Comparison of ENCODE assay signal across 15 cellular contexts in the genomic region with DNA sequence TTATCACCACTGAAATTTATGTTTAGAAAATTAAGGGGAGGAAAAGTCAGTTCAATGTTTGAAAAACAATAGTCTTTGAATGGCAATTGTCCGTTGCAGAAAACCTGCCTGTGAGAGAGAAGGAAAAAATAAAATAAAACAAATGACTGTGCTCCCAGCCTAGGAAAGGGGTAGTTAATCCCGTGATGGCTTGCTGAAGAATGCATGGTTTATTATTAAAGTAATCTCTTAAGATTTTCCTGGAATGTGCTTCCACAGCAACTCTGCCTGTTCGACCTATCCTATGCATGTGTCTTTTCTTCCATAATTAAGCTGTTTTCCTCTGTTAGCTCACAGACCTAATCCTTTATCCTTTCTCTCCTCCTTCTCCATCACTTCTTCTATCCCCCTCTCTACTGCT. TPM values are rescaled to one million over a fixed set of nuclear protein-coding genes. Genes with fewer than 3 reads are reported as not detected.
DNase-seq lines count a peak whose midpoint lies in the region; ATAC-seq, FAIRE-seq and TF ChIP-seq lines count a peak whose summit lies in the region.
"Had no signal": no experiment of that assay in that cellular context is flagged by ENCODE, and none has a peak within 500 bp of the region (broad histone marks: within the 10 kb centered on the region; RNA-seq: fewer than 3 reads in every experiment).

No MANE protein-coding gene starts in this region.

- no peak for DNase-seq in breast epithelium (ENCODE audit: low spot score in 2 of 2)
- DNase-seq in MCF 10A (ENCODE audit: unreplicated experiment): no peak
- DNase-seq in K562 (ENCODE audit: extremely low read depth in 1 of 4, low spot score in 3 of 4): no peak
- DNase-seq in kidney glomerular epithelial cell (lab: John Stamatoyannopoulos, UW): peak; percentile 32
- no peak for DNase-seq in transverse colon
- DNase-seq in activated naive CD4-positive, alpha-beta T cell treated with anti-CD3 and anti-CD28 coated beads for 36 hours: no peak
- DNase-seq: activated T-cell treated with anti-CD3 and anti-CD28 coated beads, Interleukin-2, amount 50 U/mL, for 4 hours; DMS79 treated with DMSO at 0.1 percent for 48 hours; NCI-H1694; NCI-H82 had no signal

- BruUV-seq in MCF 10A (replicated peaks; lab: Mats Ljungman, UMichigan): no TSS peak
- BruUV-seq in K562 (replicated peaks; lab: Mats Ljungman, UMichigan): no TSS peak

- H4K20me1 ChIP-seq in K562 (replicated peaks; ENCODE audit: control insufficient read depth, insufficient read depth, low read length): no peaks in the 10 kb centered on the region

- H3K9me3 ChIP-seq in breast epithelium (no peaks in the 10 kb centered on the region), K562 (replicated peaks; ENCODE audit: control insufficient read depth, insufficient read depth, low read depth, low read length) (no peaks in the 10 kb centered on the region), transverse colon (no peaks in the 10 kb centered on the region)

- H3K4me2 ChIP-seq in K562 (ENCODE audit: insufficient read depth, low read length): no peak overlapping the region

- H3K9me3 Mint-ChIP-seq in MCF 10A (ENCODE audit: unreplicated experiment): no peaks in the 10 kb centered on the region
- no peaks in the 10 kb centered on the region for H3K9me3 Mint-ChIP-seq in activated naive CD4-positive, alpha-beta T cell treated with anti-CD3 and anti-CD28 coated beads for 36 hours
- H3K9me3 Mint-ChIP-seq: activated T-cell treated with anti-CD3 and anti-CD28 coated beads, Interleukin-2, amount 50 U/mL, for 4 hours; IgD-negative memory B cell had no signal

- no peaks in the 10 kb centered on the region for H3K9me1 ChIP-seq in K562 (ENCODE audit: control insufficient read depth, insufficient read depth, low read length)

- TF ChIP-seq CTCF in breast epithelium (IDR thresholded peaks at IDR 0.05) (no peak), MCF 10A (IDR thresholded peaks at IDR 0.05; ENCODE audit: unreplicated experiment) (no peak), K562 (IDR thresholded peaks at IDR 0.05 in 2 of 3, conservative IDR thresholded peaks at IDR 0.05 in 1 of 3; ENCODE audit: insufficient read depth in 2 of 3, low read depth in 1 of 3, low read length in 3 of 3) (no peak), transverse colon (IDR thresholded peaks at IDR 0.05) (no peak)

- intact Hi-C loops in breast epithelium (cut with DNase I; ENCODE audit: low total_unique reads) (no loop called here), MCF 10A (cut with micrococcal nuclease) (no loop called here), K562 (cut with micrococcal nuclease) (loop anchor here (10.0 kb wide), 1 partner anchor 1408 kb away; the partner anchor contains the start of gene RPL37), transverse colon (cut with DNase I; ENCODE audit: low total_unique reads) (no loop called here)
- intact Hi-C loops in activated naive CD4-positive, alpha-beta T cell treated with anti-CD3 and anti-CD28 coated beads for 36 hours (cut with micrococcal nuclease): no loop called here

- H3K27ac ChIP-seq in breast epithelium: peak overlapping the region; percentile 93 to 95
- H3K27ac ChIP-seq in K562 (ENCODE audit: extremely low read depth, low read depth, low read length): no peak overlapping the region
- H3K27ac ChIP-seq in transverse colon: peak overlapping the region; percentile 84 to 89 (median 86)

- H3K27me3 Mint-ChIP-seq in MCF 10A (ENCODE audit: insufficient read depth, unreplicated experiment): peaks cover 18% of the 10 kb centered on the region
- peaks cover 46% of the 10 kb centered on the region for H3K27me3 Mint-ChIP-seq in activated naive CD4-positive, alpha-beta T cell treated with anti-CD3 and anti-CD28 coated beads for 36 hours (ENCODE audit: low read depth)

- TF ChIP-seq POLR2A in breast epithelium (IDR thresholded peaks at IDR 0.05) (no peak), K562 (conservative IDR thresholded peaks at IDR 0.05) (no peak), transverse colon (IDR thresholded peaks at IDR 0.05) (no peak)

- no peak overlapping the region for H2AFZ ChIP-seq in K562 (ENCODE audit: low read depth, low read length)

- no peak for FAIRE-seq in K562 (lab: Jason Lieb, UNC)
- FAIRE-seq: endometrium had no signal

- no peaks in the 10 kb centered on the region for H3K27me3 ChIP-seq in breast epithelium
- no peaks in the 10 kb centered on the region for H3K27me3 ChIP-seq in K562 (ENCODE audit: control insufficient read depth in 2 of 2, insufficient read depth in 2 of 2, low read length in 2 of 2)
- no peaks in the 10 kb centered on the region for H3K27me3 ChIP-seq in transverse colon

- peaks cover 3 to 11% of the 10 kb centered on the region in 2 donors for H3K4me1 ChIP-seq in breast epithelium
- peaks cover 10 to 25% of the 10 kb centered on the region in 2 experiments; a peak in 4 of 5 replicates for H3K4me1 ChIP-seq in K562 (replicated peaks in 1 of 2; ENCODE audit: control insufficient read depth in 2 of 2, insufficient read depth in 2 of 2, low read length in 2 of 2)
- peaks cover 0 to 54% (median 23%) of the 10 kb centered on the region in 4 donors for H3K4me1 ChIP-seq in transverse colon

- H3K4me3 ChIP-seq in breast epithelium (no peak overlapping the region), K562 (no peak overlapping the region), transverse colon (no peak overlapping the region)
- H3K4me3 ChIP-seq: skin epidermis had no signal

- no peak overlapping the region for H3K4me3 Mint-ChIP-seq in MCF 10A (ENCODE audit: unreplicated experiment)
- H3K4me3 Mint-ChIP-seq in activated naive CD4-positive, alpha-beta T cell treated with anti-CD3 and anti-CD28 coated beads for 36 hours: no peak overlapping the region
- H3K4me3 Mint-ChIP-seq: activated T-cell treated with anti-CD3 and anti-CD28 coated beads, Interleukin-2, amount 50 U/mL, for 4 hours; IgD-negative memory B cell had no signal

- TF ChIP-seq RAD21 in K562 (CRISPR knock-in tag; conservative IDR thresholded peaks at IDR 0.05 in 1 of 2, IDR thresholded peaks at IDR 0.05 in 1 of 2): no peak

- in situ Hi-C loops in K562 (cut with MboI): no loop called here
- in situ Hi-C loops in transverse colon (cut with MboI; ENCODE audit: low pct_ligation_motif_present in 1 of 4, low pct_unique_long_range_greater_than_20kb in 1 of 4, low sequenced_read_pairs in 3 of 4): no loop called here

- H3K79me2 ChIP-seq in K562 (ENCODE audit: control insufficient read depth, insufficient read depth, low read length): peaks cover 10% of the 10 kb centered on the region; the same call in 2 of the 3 replicates

- H3K36me3 Mint-ChIP-seq in MCF 10A (ENCODE audit: insufficient read depth, unreplicated experiment): no peaks in the 10 kb centered on the region
- no peaks in the 10 kb centered on the region for H3K36me3 Mint-ChIP-seq in activated naive CD4-positive, alpha-beta T cell treated with anti-CD3 and anti-CD28 coated beads for 36 hours (ENCODE audit: low read depth)

- H3K36me3 ChIP-seq in breast epithelium (no peaks in the 10 kb centered on the region), K562 (ENCODE audit: control insufficient read depth, insufficient read depth, low read length) (no peaks in the 10 kb centered on the region), transverse colon (no peaks in the 10 kb centered on the region)

- TF ChIP-seq EP300 in K562 (IDR thresholded peaks at IDR 0.05; ENCODE audit: low read length) (no peak), transverse colon (IDR thresholded peaks at IDR 0.05; ENCODE audit: low read depth) (no peak)

- H3K9ac ChIP-seq in K562 (ENCODE audit: insufficient read depth in 1 of 2, low read depth in 2 of 2, low read length in 2 of 2): no peak overlapping the region

- WGBS in K562 (ENCODE audit: insufficient coverage, low coverage, missing lambda C conversion rate): 11% methylated on average over 3 of the region's 3 CpGs
- 14 to 35% methylated on average over 3 of the region's 3 CpGs for WGBS in transverse colon (ENCODE audit: low coverage in 1 of 2), 2 donors

- H3K4me1 Mint-ChIP-seq in MCF 10A (ENCODE audit: insufficient read depth, unreplicated experiment): peaks cover 5% of the 10 kb centered on the region
- H3K4me1 Mint-ChIP-seq in activated naive CD4-positive, alpha-beta T cell treated with anti-CD3 and anti-CD28 coated beads for 36 hours (ENCODE audit: low read depth): no peaks in the 10 kb centered on the region

- POLR2A ChIA-PET in MCF 10A (lab: Yijun Ruan, JAX): no interaction called here
- POLR2A ChIA-PET in K562 (lab: Yijun Ruan, JAX): no interaction called here

- H3K27ac Mint-ChIP-seq in MCF 10A (ENCODE audit: low read depth, unreplicated experiment): no peak overlapping the region
- H3K27ac Mint-ChIP-seq in activated naive CD4-positive, alpha-beta T cell treated with anti-CD3 and anti-CD28 coated beads for 36 hours: no peak overlapping the region
- H3K27ac Mint-ChIP-seq: IgD-negative memory B cell had no signal

- no peak for ATAC-seq in K562
- ATAC-seq in GM21825 (IDR thresholded peaks at IDR 0.05; ENCODE audit: unreplicated experiment): no peak
- ATAC-seq in GM21529 (IDR thresholded peaks at IDR 0.05; ENCODE audit: unreplicated experiment): no peak
- ATAC-seq: activated T-cell treated with anti-CD3 and anti-CD28 coated beads, Interleukin-2, amount 50 U/mL, for 4 hours had no signal

- CTCF ChIA-PET in MCF 10A (lab: Yijun Ruan, JAX) (no interaction called here), K562 (lab: Yijun Ruan, JAX; ENCODE audit: low intra/inter-chr PET ratio) (no interaction called here)
- CTCF ChIA-PET in activated naive CD4-positive, alpha-beta T cell treated with anti-CD3 and anti-CD28 coated beads for 36 hours (lab: Charles Lee): no interaction called here

RNA-seq across cellular contexts. Expression of gene DAB2, which starts 2.4 kb away (rescaled TPM):
- total RNA-seq in breast epithelium (100 to 1,000 TPM; 112 to 240 (median 119) TPM), MCF 10A (2022) (0.68 and 2.1 TPM in 2 replicates), K562 (2014; rRNA removed) (8.1 and 14.2 TPM in 2 replicates), K562 (2014; rRNA removed; fragmentation: Illumina TruSeq; extraction: Trizol) (17.2 and 20.4 TPM in 2 replicates), K562 (2015; rRNA removed; fragmentation: Illumina TruSeq; extraction: Trizol) (9.9 and 10.5 TPM in 2 replicates), K562 (2021) (23.1 and 27.6 TPM in 2 replicates), transverse colon (100 to 1,000 TPM in 1 of 4 donors, 10 to 100 TPM in 3; 34.4 to 143 (median 53.1) TPM)
- 11.5 and 53.0 TPM in 2 replicates for total RNA-seq in K562 (2011; cell fraction: chromatin; rRNA removed; ENCODE audit: low replicate concordance)
- 5.7 and 12.1 TPM in 2 replicates for total RNA-seq in K562 (2011; cell fraction: nucleolus; rRNA removed)
- total RNA-seq in K562 (2011; cell fraction: nucleoplasm; rRNA removed): 28.8 and 31.8 TPM in 2 replicates
- polyA plus RNA-seq in K562 (2011; rRNA removed) (3.2 and 6.6 TPM in 2 replicates), K562 (2014; fragmentation: Illumina TruSeq; extraction: Trizol) (26.2 and 28.8 TPM in 2 replicates), K562 (2014; fragmentation: Nextera tagmentation; extraction: Ambion mirVana) (10 to 100 TPM; 28.1 to 29.9 TPM), K562 (2014; rRNA removed) (18.2 and 24.1 TPM in 2 replicates)
- polyA plus RNA-seq in K562 (2011; cell fraction: cytosol; rRNA removed): 2.0 and 3.6 TPM in 2 replicates
- polyA plus RNA-seq in K562 (2011; cell fraction: nucleus; rRNA removed): 4.9 and 9.8 TPM in 2 replicates
- 15.3 and 19.3 TPM in 2 replicates for polyA plus RNA-seq in K562 (2012)
- polyA minus RNA-seq in K562 (2011; rRNA and poly(A)+ RNA removed): 4.6 and 12.6 TPM in 2 replicates
- polyA minus RNA-seq in K562 (2011; cell fraction: cytosol; rRNA and poly(A)+ RNA removed): 2.9 and 6.3 TPM in 2 replicates
- polyA minus RNA-seq in K562 (2011; cell fraction: nucleus; rRNA and poly(A)+ RNA removed): 9.7 and 13.3 TPM in 2 replicates
- not detected for total RNA-seq in activated naive CD4-positive, alpha-beta T cell treated with anti-CD3 and anti-CD28 coated beads for 36 hours
